Comparison of ENCODE assay signal across 1 cellular context in the genomic region with DNA sequence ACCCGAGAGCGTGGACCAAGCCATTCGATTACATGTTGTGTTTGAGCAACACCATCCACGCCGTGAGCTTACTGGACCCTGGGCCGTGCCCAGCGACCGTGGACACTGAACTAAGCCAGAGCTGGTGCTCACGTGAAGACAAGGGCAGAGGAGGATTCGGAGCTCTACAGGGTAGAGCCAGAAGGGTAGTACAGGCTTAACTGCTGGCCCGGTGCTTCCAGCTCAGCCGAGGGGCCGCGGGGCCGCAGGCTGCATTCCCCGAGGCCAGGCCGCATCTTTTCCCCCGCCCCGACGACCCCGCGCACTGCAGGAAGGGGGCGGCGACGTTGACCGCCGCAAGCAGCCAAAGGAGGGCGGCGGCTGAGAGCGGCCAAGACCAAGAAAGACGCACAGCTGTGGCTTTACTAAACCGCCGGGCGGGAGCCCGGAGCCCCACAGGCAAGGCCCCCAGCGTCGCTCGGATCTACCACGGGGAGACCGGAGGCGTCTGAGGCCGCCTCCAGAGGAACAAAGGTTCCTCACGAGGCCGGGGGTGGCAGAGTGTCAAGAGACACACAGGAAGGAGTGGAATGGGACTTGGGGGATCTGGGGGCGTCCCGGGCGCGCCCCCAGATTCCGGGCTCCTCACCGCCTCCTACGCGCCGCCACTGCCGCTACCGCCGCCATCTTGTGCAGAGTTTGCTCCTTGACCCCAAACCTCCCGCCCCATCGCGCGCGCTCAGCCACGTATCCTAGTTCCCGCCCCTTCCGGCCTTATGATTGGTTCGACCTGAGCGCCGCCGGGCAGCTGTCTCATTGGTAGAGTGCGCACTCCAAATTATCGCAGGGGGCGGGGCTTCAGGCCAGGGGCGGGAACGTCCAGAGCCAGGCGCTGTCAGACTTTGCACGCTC.
A peak's percentile ranks its signal among the peaks of the same experiment; 100 is the strongest.
TF ChIP-seq lines count a peak whose summit lies in the region.

A gene (minus strand): TSS at position 680 of the 891 bp plus-strand sequence. CDS start 14 bp downstream, at position 666.

TF ChIP-seq in HEK293, 187 proteins besides CTCF, POLR2A, EP300 and RAD21 (continued from another document and continues in another):
- TF ChIP-seq ZNF660 (tag by site-specific recombination; IDR thresholded peaks at IDR 0.05) (0 out of 2 replicates have a peak, but pooled peaks have one; percentile 41), HOXD13 (CRISPR knock-in tag; IDR thresholded peaks at IDR 0.05; ENCODE audit: borderline replicate concordance) (no peak), ZNF558 (tag by site-specific recombination; IDR thresholded peaks at IDR 0.05) (no peak), ZNF112 (tag by site-specific recombination; IDR thresholded peaks at IDR 0.05) (no peak), GLIS1 (tag by site-specific recombination; IDR thresholded peaks at IDR 0.05) (peak; percentile 59), ZNF426 (tag by site-specific recombination; IDR thresholded peaks at IDR 0.05) (no peak), ZNF610 (tag by site-specific recombination; IDR thresholded peaks at IDR 0.05; ENCODE audit: borderline replicate concordance) (peak; percentile 66; the same call in 1 of the 2 replicates), ZNF138 (tag by site-specific recombination; IDR thresholded peaks at IDR 0.05; ENCODE audit: borderline replicate concordance) (no peak), ZNF585B (tag by site-specific recombination; IDR thresholded peaks at IDR 0.05) (no peak), KLF16 (tag by site-specific recombination; IDR thresholded peaks at IDR 0.05) (no peak), KLF9 (tag by site-specific recombination; IDR thresholded peaks at IDR 0.05; ENCODE audit: low read depth) (peak; percentile 21; the same call in 1 of the 2 replicates), ZNF664 (tag by site-specific recombination; IDR thresholded peaks at IDR 0.05) (no peak), ZNF37A (tag by site-specific recombination; IDR thresholded peaks at IDR 0.05) (no peak), OSR2 (tag by site-specific recombination; IDR thresholded peaks at IDR 0.05) (no peak), ZNF501 (tag by site-specific recombination; IDR thresholded peaks at IDR 0.05) (peak; percentile 65), ZNF214 (tag by site-specific recombination; IDR thresholded peaks at IDR 0.05; ENCODE audit: borderline replicate concordance) (no peak), ZNF830 (tag by site-specific recombination; IDR thresholded peaks at IDR 0.05; ENCODE audit: low read depth) (no peak), ZIC2 (tag by site-specific recombination; IDR thresholded peaks at IDR 0.05) (no peak), ZNF174 (tag by site-specific recombination; IDR thresholded peaks at IDR 0.05) (no peak), ZNF223 (tag by site-specific recombination; IDR thresholded peaks at IDR 0.05) (no peak), GLI4 (tag by site-specific recombination; IDR thresholded peaks at IDR 0.05) (no peak), BCL11A (tag by site-specific recombination; IDR thresholded peaks at IDR 0.05; ENCODE audit: low read depth) (0 out of 2 replicates have a peak, but pooled peaks have one; percentile 22), MYNN (tag by site-specific recombination; IDR thresholded peaks at IDR 0.05; ENCODE audit: borderline replicate concordance) (no peak), TCF7L2 (IDR thresholded peaks at IDR 0.05; ENCODE audit: borderline replicate concordance, low read depth, low read length) (no peak), ZNF48 (tag by site-specific recombination; IDR thresholded peaks at IDR 0.05) (no peak), ZFHX2 (tag by site-specific recombination; conservative IDR thresholded peaks at IDR 0.05) (peak; percentile 98), ZNF2 (tag by site-specific recombination; IDR thresholded peaks at IDR 0.05) (no peak), ZNF16 (tag by site-specific recombination; IDR thresholded peaks at IDR 0.05; ENCODE audit: low read depth) (no peak), ZNF791 (tag by site-specific recombination; IDR thresholded peaks at IDR 0.05) (no peak), ZNF266 (tag by site-specific recombination; IDR thresholded peaks at IDR 0.05; ENCODE audit: low read depth) (no peak), OVOL3 (tag by site-specific recombination; IDR thresholded peaks at IDR 0.05) (no peak)
- TF ChIP-seq, protein P1, sequence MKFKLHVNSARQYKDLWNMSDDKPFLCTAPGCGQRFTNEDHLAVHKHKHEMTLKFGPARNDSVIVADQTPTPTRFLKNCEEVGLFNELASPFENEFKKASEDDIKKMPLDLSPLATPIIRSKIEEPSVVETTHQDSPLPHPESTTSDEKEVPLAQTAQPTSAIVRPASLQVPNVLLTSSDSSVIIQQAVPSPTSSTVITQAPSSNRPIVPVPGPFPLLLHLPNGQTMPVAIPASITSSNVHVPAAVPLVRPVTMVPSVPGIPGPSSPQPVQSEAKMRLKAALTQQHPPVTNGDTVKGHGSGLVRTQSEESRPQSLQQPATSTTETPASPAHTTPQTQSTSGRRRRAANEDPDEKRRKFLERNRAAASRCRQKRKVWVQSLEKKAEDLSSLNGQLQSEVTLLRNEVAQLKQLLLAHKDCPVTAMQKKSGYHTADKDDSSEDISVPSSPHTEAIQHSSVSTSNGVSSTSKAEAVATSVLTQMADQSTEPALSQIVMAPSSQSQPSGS (tag by site-specific recombination; IDR thresholded peaks at IDR 0.05; ENCODE audit: low read depth): no peak
- TF ChIP-seq, protein P2, sequence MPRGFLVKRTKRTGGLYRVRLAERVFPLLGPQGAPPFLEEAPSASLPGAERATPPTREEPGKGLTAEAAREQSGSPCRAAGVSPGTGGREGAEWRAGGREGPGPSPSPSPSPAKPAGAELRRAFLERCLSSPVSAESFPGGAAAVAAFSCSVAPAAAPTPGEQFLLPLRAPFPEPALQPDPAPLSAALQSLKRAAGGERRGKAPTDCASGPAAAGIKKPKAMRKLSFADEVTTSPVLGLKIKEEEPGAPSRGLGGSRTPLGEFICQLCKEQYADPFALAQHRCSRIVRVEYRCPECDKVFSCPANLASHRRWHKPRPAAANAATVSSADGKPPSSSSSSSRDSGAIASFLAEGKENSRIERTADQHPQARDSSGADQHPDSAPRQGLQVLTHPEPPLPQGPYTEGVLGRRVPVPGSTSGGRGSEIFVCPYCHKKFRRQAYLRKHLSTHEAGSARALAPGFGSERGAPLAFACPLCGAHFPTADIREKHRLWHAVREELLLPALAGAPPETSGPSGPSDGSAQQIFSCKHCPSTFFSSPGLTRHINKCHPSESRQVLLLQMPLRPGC (tag by site-specific recombination; IDR thresholded peaks at IDR 0.05): peak; percentile 65; the same call in 1 of the 2 replicates
- TF ChIP-seq, protein P3, sequence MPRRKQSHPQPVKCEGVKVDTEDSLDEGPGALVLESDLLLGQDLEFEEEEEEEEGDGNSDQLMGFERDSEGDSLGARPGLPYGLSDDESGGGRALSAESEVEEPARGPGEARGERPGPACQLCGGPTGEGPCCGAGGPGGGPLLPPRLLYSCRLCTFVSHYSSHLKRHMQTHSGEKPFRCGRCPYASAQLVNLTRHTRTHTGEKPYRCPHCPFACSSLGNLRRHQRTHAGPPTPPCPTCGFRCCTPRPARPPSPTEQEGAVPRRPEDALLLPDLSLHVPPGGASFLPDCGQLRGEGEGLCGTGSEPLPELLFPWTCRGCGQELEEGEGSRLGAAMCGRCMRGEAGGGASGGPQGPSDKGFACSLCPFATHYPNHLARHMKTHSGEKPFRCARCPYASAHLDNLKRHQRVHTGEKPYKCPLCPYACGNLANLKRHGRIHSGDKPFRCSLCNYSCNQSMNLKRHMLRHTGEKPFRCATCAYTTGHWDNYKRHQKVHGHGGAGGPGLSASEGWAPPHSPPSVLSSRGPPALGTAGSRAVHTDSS (tag by site-specific recombination; IDR thresholded peaks at IDR 0.05): no peak; the same call in 1 of the 2 replicates
- TF ChIP-seq, protein P4, sequence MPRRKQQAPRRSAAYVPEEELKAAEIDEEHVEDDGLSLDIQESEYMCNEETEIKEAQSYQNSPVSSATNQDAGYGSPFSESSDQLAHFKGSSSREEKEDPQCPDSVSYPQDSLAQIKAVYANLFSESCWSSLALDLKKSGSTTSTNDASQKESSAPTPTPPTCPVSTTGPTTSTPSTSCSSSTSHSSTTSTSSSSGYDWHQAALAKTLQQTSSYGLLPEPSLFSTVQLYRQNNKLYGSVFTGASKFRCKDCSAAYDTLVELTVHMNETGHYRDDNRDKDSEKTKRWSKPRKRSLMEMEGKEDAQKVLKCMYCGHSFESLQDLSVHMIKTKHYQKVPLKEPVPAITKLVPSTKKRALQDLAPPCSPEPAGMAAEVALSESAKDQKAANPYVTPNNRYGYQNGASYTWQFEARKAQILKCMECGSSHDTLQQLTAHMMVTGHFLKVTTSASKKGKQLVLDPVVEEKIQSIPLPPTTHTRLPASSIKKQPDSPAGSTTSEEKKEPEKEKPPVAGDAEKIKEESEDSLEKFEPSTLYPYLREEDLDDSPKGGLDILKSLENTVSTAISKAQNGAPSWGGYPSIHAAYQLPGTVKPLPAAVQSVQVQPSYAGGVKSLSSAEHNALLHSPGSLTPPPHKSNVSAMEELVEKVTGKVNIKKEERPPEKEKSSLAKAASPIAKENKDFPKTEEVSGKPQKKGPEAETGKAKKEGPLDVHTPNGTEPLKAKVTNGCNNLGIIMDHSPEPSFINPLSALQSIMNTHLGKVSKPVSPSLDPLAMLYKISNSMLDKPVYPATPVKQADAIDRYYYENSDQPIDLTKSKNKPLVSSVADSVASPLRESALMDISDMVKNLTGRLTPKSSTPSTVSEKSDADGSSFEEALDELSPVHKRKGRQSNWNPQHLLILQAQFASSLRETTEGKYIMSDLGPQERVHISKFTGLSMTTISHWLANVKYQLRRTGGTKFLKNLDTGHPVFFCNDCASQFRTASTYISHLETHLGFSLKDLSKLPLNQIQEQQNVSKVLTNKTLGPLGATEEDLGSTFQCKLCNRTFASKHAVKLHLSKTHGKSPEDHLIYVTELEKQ (tag by site-specific recombination; IDR thresholded peaks at IDR 0.05; ENCODE audit: borderline replicate concordance): no peak
- TF ChIP-seq, protein P5, sequence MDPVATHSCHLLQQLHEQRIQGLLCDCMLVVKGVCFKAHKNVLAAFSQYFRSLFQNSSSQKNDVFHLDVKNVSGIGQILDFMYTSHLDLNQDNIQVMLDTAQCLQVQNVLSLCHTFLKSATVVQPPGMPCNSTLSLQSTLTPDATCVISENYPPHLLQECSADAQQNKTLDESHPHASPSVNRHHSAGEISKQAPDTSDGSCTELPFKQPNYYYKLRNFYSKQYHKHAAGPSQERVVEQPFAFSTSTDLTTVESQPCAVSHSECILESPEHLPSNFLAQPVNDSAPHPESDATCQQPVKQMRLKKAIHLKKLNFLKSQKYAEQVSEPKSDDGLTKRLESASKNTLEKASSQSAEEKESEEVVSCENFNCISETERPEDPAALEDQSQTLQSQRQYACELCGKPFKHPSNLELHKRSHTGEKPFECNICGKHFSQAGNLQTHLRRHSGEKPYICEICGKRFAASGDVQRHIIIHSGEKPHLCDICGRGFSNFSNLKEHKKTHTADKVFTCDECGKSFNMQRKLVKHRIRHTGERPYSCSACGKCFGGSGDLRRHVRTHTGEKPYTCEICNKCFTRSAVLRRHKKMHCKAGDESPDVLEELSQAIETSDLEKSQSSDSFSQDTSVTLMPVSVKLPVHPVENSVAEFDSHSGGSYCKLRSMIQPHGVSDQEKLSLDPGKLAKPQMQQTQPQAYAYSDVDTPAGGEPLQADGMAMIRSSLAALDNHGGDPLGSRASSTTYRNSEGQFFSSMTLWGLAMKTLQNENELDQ (tag by site-specific recombination; IDR thresholded peaks at IDR 0.05; ENCODE audit: low read depth): no peak
- TF ChIP-seq, protein P6, sequence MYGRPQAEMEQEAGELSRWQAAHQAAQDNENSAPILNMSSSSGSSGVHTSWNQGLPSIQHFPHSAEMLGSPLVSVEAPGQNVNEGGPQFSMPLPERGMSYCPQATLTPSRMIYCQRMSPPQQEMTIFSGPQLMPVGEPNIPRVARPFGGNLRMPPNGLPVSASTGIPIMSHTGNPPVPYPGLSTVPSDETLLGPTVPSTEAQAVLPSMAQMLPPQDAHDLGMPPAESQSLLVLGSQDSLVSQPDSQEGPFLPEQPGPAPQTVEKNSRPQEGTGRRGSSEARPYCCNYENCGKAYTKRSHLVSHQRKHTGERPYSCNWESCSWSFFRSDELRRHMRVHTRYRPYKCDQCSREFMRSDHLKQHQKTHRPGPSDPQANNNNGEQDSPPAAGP (tag by site-specific recombination; IDR thresholded peaks at IDR 0.05): peak; percentile 45; the same call in 1 of the 2 replicates
- TF ChIP-seq, protein P7, sequence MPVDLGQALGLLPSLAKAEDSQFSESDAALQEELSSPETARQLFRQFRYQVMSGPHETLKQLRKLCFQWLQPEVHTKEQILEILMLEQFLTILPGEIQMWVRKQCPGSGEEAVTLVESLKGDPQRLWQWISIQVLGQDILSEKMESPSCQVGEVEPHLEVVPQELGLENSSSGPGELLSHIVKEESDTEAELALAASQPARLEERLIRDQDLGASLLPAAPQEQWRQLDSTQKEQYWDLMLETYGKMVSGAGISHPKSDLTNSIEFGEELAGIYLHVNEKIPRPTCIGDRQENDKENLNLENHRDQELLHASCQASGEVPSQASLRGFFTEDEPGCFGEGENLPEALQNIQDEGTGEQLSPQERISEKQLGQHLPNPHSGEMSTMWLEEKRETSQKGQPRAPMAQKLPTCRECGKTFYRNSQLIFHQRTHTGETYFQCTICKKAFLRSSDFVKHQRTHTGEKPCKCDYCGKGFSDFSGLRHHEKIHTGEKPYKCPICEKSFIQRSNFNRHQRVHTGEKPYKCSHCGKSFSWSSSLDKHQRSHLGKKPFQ (tag by site-specific recombination; IDR thresholded peaks at IDR 0.05): no peak
- TF ChIP-seq, protein P8, sequence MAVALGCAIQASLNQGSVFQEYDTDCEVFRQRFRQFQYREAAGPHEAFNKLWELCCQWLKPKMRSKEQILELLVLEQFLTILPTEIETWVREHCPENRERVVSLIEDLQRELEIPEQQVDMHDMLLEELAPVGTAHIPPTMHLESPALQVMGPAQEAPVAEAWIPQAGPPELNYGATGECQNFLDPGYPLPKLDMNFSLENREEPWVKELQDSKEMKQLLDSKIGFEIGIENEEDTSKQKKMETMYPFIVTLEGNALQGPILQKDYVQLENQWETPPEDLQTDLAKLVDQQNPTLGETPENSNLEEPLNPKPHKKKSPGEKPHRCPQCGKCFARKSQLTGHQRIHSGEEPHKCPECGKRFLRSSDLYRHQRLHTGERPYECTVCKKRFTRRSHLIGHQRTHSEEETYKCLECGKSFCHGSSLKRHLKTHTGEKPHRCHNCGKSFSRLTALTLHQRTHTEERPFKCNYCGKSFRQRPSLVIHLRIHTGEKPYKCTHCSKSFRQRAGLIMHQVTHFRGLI (tag by site-specific recombination; IDR thresholded peaks at IDR 0.05): no peak
- TF ChIP-seq, protein P9, sequence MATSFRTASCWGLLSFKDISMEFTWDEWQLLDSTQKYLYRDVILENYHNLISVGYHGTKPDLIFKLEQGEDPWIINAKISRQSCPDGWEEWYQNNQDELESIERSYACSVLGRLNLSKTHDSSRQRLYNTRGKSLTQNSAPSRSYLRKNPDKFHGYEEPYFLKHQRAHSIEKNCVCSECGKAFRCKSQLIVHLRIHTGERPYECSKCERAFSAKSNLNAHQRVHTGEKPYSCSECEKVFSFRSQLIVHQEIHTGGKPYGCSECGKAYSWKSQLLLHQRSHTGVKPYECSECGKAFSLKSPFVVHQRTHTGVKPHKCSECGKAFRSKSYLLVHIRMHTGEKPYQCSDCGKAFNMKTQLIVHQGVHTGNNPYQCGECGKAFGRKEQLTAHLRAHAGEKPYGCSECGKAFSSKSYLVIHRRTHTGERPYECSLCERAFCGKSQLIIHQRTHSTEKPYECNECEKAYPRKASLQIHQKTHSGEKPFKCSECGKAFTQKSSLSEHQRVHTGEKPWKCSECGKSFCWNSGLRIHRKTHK (tag by site-specific recombination; IDR thresholded peaks at IDR 0.05): no peak
